In the genomic region with DNA sequence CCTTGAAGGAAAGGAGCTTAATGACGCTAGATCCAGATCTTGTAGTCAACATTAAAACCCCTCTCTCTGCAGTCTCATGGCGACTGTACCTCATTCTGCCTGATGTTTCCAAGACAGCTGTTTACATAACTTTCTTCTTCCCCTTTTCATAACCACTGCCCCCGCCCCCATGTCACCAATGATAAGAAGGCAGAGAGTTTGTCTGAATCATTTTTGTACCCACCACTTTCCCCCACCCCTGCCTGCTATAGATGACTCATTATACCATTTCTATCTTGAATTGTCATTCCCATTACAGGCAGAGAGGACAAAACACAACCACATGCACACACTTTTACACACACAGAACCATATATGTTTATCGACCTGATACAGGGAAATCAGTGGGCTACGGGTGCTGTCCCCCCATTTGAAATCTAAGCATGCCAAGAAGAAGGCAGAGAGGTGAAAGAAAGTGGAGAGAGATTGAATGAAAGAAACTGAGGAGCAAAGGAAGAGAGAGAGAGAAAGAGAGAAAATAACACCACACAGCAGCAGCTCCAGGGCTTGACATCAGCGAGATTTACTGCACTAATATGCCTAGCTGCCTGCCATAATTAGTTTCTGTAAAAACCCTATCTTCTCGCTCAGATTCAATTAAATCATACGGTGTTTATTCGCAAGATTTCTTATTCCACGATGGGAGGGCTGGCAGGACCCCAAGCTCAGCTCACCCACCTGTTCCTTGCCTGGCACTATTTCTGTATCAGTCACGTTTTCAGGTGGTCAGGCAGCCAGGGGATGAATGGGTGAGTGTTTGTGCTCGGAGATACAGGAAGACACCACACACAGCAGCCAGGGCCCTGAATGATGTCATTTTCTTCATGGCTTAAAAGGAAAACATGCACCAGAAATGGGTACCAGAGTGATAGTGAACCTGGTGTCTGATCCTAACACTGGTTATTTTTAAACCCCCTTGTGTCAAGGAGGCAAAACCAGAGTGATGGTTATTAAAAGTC, we compare ENCODE assay signal across 8 cellular contexts.
DNase-seq lines count a peak whose midpoint lies in the region; ATAC-seq and TF ChIP-seq lines count a peak whose summit lies in the region.

No MANE protein-coding gene starts in this region.

- peaks cover 16% of the 10 kb centered on the region for H3K4me1 Mint-ChIP-seq in T-helper 1 cell treated with Interleukin-12 subunit alpha and Interleukin-12 subunit beta and Interleukin-4 antibody, amounts not matched to agents 30 μg/mL and 1 μg/mL, for 36 hours (ENCODE audit: low read depth)
- peaks cover 6 to 23% (median 17%) of the 10 kb centered on the region in 4 donors for H3K4me1 Mint-ChIP-seq in naive thymus-derived CD8-positive, alpha-beta T cell

- in situ Hi-C loops in transverse colon (cut with MboI; ENCODE audit: low pct_ligation_motif_present in 1 of 4, low pct_unique_long_range_greater_than_20kb in 1 of 4, low sequenced_read_pairs in 3 of 4): no loop called here

- peaks cover 0 to 12% (median 7%) of the 10 kb centered on the region in 4 donors for H3K4me1 ChIP-seq in transverse colon

- no peaks in the 10 kb centered on the region for H3K9me3 Mint-ChIP-seq in T-helper 1 cell treated with Interleukin-12 subunit alpha and Interleukin-12 subunit beta and Interleukin-4 antibody, amounts not matched to agents 30 μg/mL and 1 μg/mL, for 36 hours
- H3K9me3 Mint-ChIP-seq in naive thymus-derived CD8-positive, alpha-beta T cell: no peaks in the 10 kb centered on the region

- no peak for TF ChIP-seq POLR2A in transverse colon (IDR thresholded peaks at IDR 0.05)

- no peak for TF ChIP-seq EP300 in transverse colon (IDR thresholded peaks at IDR 0.05; ENCODE audit: low read depth)

- peak; percentile 79 for ATAC-seq in GM19035 (IDR thresholded peaks at IDR 0.05; ENCODE audit: unreplicated experiment)
- ATAC-seq in HG03280 (IDR thresholded peaks at IDR 0.05; ENCODE audit: unreplicated experiment): peak; percentile 74
- peak; percentile 77 to 84 for ATAC-seq in naive thymus-derived CD8-positive, alpha-beta T cell

- H3K27me3 Mint-ChIP-seq in T-helper 1 cell treated with Interleukin-12 subunit alpha and Interleukin-12 subunit beta and Interleukin-4 antibody, amounts not matched to agents 30 μg/mL and 1 μg/mL, for 36 hours (ENCODE audit: low read depth): peaks cover 3% of the 10 kb centered on the region
- H3K27me3 Mint-ChIP-seq in naive thymus-derived CD8-positive, alpha-beta T cell: peaks cover 0 to 2% (median 0%) of the 10 kb centered on the region in 5 donors

- H3K36me3 ChIP-seq in transverse colon: no peaks in the 10 kb centered on the region

- intact Hi-C loops in transverse colon (cut with DNase I; ENCODE audit: low total_unique reads): no loop called here

- H3K9me3 ChIP-seq in transverse colon: no peaks in the 10 kb centered on the region

- H3K27ac Mint-ChIP-seq in T-helper 1 cell treated with Interleukin-12 subunit alpha and Interleukin-12 subunit beta and Interleukin-4 antibody, amounts not matched to agents 30 μg/mL and 1 μg/mL, for 36 hours: peak overlapping the region; percentile 94
- H3K27ac Mint-ChIP-seq in naive thymus-derived CD8-positive, alpha-beta T cell: peak overlapping the region in 9 of 10 donors; percentile 32 to 97 (median 70)

- H3K4me3 ChIP-seq in transverse colon: no peak overlapping the region

- WGBS in transverse colon (ENCODE audit: low coverage in 1 of 2), 2 donors: 51 to 60% methylated on average over 9 to 12 of the region's 12 CpGs

- peak overlapping the region; percentile 9 to 59 (median 44) for H3K27ac ChIP-seq in transverse colon

- no peaks in the 10 kb centered on the region for H3K27me3 ChIP-seq in transverse colon

- peak overlapping the region; percentile 83 for H3K4me3 Mint-ChIP-seq in T-helper 1 cell treated with Interleukin-12 subunit alpha and Interleukin-12 subunit beta and Interleukin-4 antibody, amounts not matched to agents 30 μg/mL and 1 μg/mL, for 36 hours
- peak overlapping the region; percentile 1 to 86 (median 35) for H3K4me3 Mint-ChIP-seq in naive thymus-derived CD8-positive, alpha-beta T cell

- DNase-seq in A172 (ENCODE audit: low spot score) (peak; percentile 75), amniotic epithelial cell (ENCODE audit: low read depth) (peak; percentile 64), transverse colon (peak; percentile 48), SHP77 treated with DMSO at 0.1 percent for 48 hours (lab: John Stamatoyannopoulos, UW) (no peak)
- peak in 6 of 10 donors; percentile 8 to 73 (median 42) for DNase-seq in naive thymus-derived CD8-positive, alpha-beta T cell

- H3K36me3 Mint-ChIP-seq in T-helper 1 cell treated with Interleukin-12 subunit alpha and Interleukin-12 subunit beta and Interleukin-4 antibody, amounts not matched to agents 30 μg/mL and 1 μg/mL, for 36 hours (ENCODE audit: low read depth): peaks cover 1% of the 10 kb centered on the region
- no peaks in the 10 kb centered on the region for H3K36me3 Mint-ChIP-seq in naive thymus-derived CD8-positive, alpha-beta T cell

- TF ChIP-seq CTCF in transverse colon (IDR thresholded peaks at IDR 0.05): no peak

- POLR2A ChIA-PET in naive thymus-derived CD8-positive, alpha-beta T cell (lab: Charles Lee): no interaction called here
